Comparison of ENCODE assay signal across 29 cellular contexts in the genomic region with DNA sequence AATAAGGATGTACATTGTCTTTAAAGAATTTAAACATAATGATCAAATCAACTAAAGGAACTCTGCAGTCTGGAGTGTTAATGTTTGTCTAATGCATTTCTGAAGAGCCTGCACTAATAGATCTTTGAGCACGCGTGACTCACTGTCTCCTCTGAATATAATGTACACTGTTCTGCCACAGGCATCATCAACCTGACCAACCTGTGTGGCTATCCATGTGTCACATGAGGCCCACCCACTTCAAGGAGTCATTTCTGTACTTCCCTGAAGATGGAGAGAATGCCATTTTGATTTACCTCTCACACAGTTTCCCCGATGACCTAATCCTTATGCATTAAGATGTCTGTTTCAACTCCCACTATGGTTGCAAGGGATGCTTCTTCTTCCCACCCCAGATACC.
"Had no signal": no experiment of that assay in that cellular context is flagged by ENCODE, and none has a peak within 500 bp of the region (broad histone marks: within the 10 kb centered on the region; RNA-seq: fewer than 3 reads in every experiment).

No MANE protein-coding gene starts in this region.

- H3K79me2 ChIP-seq: parathyroid adenoma had no signal

- H3K9ac ChIP-seq: parathyroid adenoma had no signal

- ATAC-seq: activated CD4-positive, alpha-beta T cell treated with anti-CD3 and anti-CD28 coated beads for 36 hours; activated CD8-positive, alpha-beta memory T cell treated with anti-CD3 and anti-CD28 coated beads, Interleukin-2, amount 10 ng/mL, durations not matched to agents 7 days and 5 days; activated CD8-positive, alpha-beta T cell treated with anti-CD3 and anti-CD28 coated beads, Interleukin-2, amount 10 ng/mL, durations not matched to agents 7 days and 5 days; left colon; naive thymus-derived CD8-positive, alpha-beta T cell; psoas muscle; upper lobe of right lung had no signal

- FAIRE-seq: frontal cortex had no signal

- H3K9me3 ChIP-seq: adrenal gland, esophagus muscularis mucosa, psoas muscle, right atrium auricular region, suprapubic skin, tibial artery, upper lobe of right lung had no signal

- H3K27ac ChIP-seq: adrenal gland, esophagus muscularis mucosa, parathyroid adenoma, psoas muscle, right atrium auricular region, suprapubic skin, tibial artery, upper lobe of right lung had no signal

- H2AFZ ChIP-seq: parathyroid adenoma had no signal

- DNase-seq: activated CD4-positive, alpha-beta T cell treated with anti-CD3 and anti-CD28 coated beads for 36 hours; activated CD4-positive, CD25-positive, alpha-beta regulatory T cell; activated CD8-positive, alpha-beta memory T cell treated with anti-CD3 and anti-CD28 coated beads, Interleukin-2, amount 10 ng/mL, durations not matched to agents 7 days and 5 days; activated CD8-positive, alpha-beta T cell treated with anti-CD3 and anti-CD28 coated beads, Interleukin-2, amount 10 ng/mL, durations not matched to agents 7 days and 5 days; activated effector memory CD4-positive, alpha-beta T cell treated with anti-CD3 and anti-CD28 coated beads, Interleukin-2, amount 50 U/mL, for 16 hours; activated naive CD4-positive, alpha-beta T cell treated with anti-CD3 and anti-CD28 coated beads for 36 hours; activated naive CD8-positive, alpha-beta T cell treated with anti-CD3 and anti-CD28 coated beads for 36 hours; adrenal gland; aorta; cortex of kidney; endodermal cell; glutamatergic neuron; islet precursor cell; left colon; mesenchymal stem cell; naive thymus-derived CD8-positive, alpha-beta T cell; nucleus accumbens; psoas muscle; stimulated activated CD4-positive, alpha-beta T cell treated with anti-CD3 and anti-CD28 coated beads, Interleukin-15, amount 100 ng/mL, for 24 hours; stimulated activated CD4-positive, alpha-beta T cell treated with anti-CD3 and anti-CD28 coated beads, Interleukin-2, amount 100 ng/mL, for 24 hours; stimulated activated naive CD4-positive, alpha-beta T cell; T-helper 1 cell; tibial artery; upper lobe of right lung had no signal

- H3K36me3 ChIP-seq: adrenal gland, esophagus muscularis mucosa, right atrium auricular region, suprapubic skin, tibial artery, upper lobe of right lung had no signal

- H3K27me3 ChIP-seq: adrenal gland, esophagus muscularis mucosa, right atrium auricular region, suprapubic skin, tibial artery, upper lobe of right lung had no signal

- H3K4me3 ChIP-seq: adrenal gland, esophagus muscularis mucosa, psoas muscle, right atrium auricular region, suprapubic skin, tibial artery, upper lobe of right lung had no signal

- H3K4me1 ChIP-seq: adrenal gland, esophagus muscularis mucosa, parathyroid adenoma, psoas muscle, right atrium auricular region, suprapubic skin, tibial artery, upper lobe of right lung had no signal
